In the genomic region with DNA sequence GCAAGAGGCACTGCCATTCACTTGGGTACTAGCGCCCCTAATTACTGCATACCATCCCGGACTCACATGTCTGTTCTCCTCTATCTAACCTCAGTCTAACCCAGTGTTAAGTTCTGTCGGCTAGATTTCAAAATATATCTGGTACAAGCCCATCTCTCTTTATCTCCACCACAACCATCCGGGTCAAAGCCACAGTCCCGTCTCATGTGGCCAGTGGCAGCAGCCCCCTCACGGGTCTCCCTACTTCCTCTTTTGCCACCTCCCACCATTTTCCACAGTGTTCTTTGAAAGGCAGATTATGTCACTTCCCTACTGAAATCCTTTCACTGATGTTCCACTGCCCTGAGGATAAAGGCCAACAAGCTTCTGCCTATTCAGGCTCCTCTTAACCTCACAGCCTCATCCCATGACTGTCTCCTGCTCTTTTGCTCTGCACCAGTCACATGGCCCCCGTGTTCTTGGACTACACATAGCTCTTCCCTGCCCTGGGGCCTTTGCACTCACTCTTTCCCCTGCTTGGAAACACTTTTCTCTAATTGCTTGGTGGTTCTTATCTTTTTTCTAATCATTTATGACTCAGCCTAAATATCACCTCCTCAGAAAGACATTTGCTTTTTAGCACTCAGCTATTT, we compare ENCODE assay signal across 16 cellular contexts.
A peak's percentile ranks its signal among the peaks of the same experiment; 100 is the strongest.
DNase-seq lines count a peak whose midpoint lies in the region; FAIRE-seq and TF ChIP-seq lines count a peak whose summit lies in the region.
"Had no signal": no experiment of that assay in that cellular context is flagged by ENCODE, and none has a peak within 500 bp of the region (broad histone marks: within the 10 kb centered on the region; RNA-seq: fewer than 3 reads in every experiment).

No MANE protein-coding gene starts in this region.

- H3K36me3 ChIP-seq in BE2C: no peaks in the 10 kb centered on the region
- H3K36me3 ChIP-seq in HEK293 (ENCODE audit: control insufficient read depth in 2 of 2, insufficient read depth in 1 of 2, low read length in 2 of 2): no peaks in the 10 kb centered on the region
- no peaks in the 10 kb centered on the region for H3K36me3 ChIP-seq in keratinocyte (ENCODE audit: control insufficient read depth in 2 of 2, extremely low read depth in 1 of 2, insufficient read depth in 2 of 2, low read length in 2 of 2)
- H3K36me3 ChIP-seq: ovary had no signal

- H3K36me3 Mint-ChIP-seq in osteocyte (ENCODE audit: unreplicated experiment): no peaks in the 10 kb centered on the region

- no peaks in the 10 kb centered on the region for H3K9me3 Mint-ChIP-seq in osteocyte (ENCODE audit: unreplicated experiment)
- H3K9me3 Mint-ChIP-seq: activated naive CD4-positive, alpha-beta T cell treated with anti-CD3 and anti-CD28 coated beads for 36 hours had no signal

- H3K27me3 ChIP-seq in BE2C: no peaks in the 10 kb centered on the region
- H3K27me3 ChIP-seq in keratinocyte (ENCODE audit: control insufficient read depth, extremely low read depth, insufficient read depth, low read length): peaks cover 20% of the 10 kb centered on the region
- H3K27me3 ChIP-seq: ovary, testis had no signal

- H3K4me1 ChIP-seq in BE2C: no peaks in the 10 kb centered on the region
- no peaks in the 10 kb centered on the region for H3K4me1 ChIP-seq in HEK293 (ENCODE audit: control insufficient read depth, insufficient read depth, low read length)
- peaks cover 11% of the 10 kb centered on the region for H3K4me1 ChIP-seq in keratinocyte (ENCODE audit: control insufficient read depth, extremely low read depth, insufficient read depth, low read length)
- H3K4me1 ChIP-seq: testis had no signal

- H3K27me3 Mint-ChIP-seq in osteocyte (ENCODE audit: unreplicated experiment): peaks cover 54% of the 10 kb centered on the region

- peak; percentile 43 for FAIRE-seq in keratinocyte (lab: Jason Lieb, UNC)

- H3K9me1 ChIP-seq in keratinocyte (ENCODE audit: control insufficient read depth, extremely low read depth, insufficient read depth, low read length): no peaks in the 10 kb centered on the region

- H3K9me3 ChIP-seq in BE2C (no peaks in the 10 kb centered on the region), HEK293 (ENCODE audit: control insufficient read depth, insufficient read depth, low read depth, low read length) (no peaks in the 10 kb centered on the region), keratinocyte (ENCODE audit: control insufficient read depth, low read depth, low read length) (no peaks in the 10 kb centered on the region)
- H3K9me3 ChIP-seq: ovary, testis had no signal

- POLR2A ChIA-PET in HEK293 (lab: Yijun Ruan, JAX): no interaction called here

- H3K4me3 Mint-ChIP-seq in osteocyte (ENCODE audit: unreplicated experiment): no peak overlapping the region
- H3K4me3 Mint-ChIP-seq: activated naive CD4-positive, alpha-beta T cell treated with anti-CD3 and anti-CD28 coated beads for 36 hours; IgD-negative memory B cell had no signal

- CTCF ChIA-PET in HEK293 (lab: Yijun Ruan, JAX): no interaction called here

- no peak for TF ChIP-seq CTCF in BE2C (IDR thresholded peaks at IDR 0.05; ENCODE audit: low read depth, low read length)
- no peak for TF ChIP-seq CTCF in HEK293 (tag by site-specific recombination; IDR thresholded peaks at IDR 0.05)
- TF ChIP-seq CTCF in keratinocyte (optimal IDR thresholded peaks at IDR 0.05 in 1 of 3, IDR thresholded peaks at IDR 0.05 in 1 of 3, conservative IDR thresholded peaks at IDR 0.05 in 1 of 3; ENCODE audit: extremely low read depth in 1 of 3, insufficient read depth in 2 of 3, low read length in 3 of 3): no peak
- no peak for TF ChIP-seq CTCF in osteocyte (IDR thresholded peaks at IDR 0.05)

- in situ Hi-C loops in SK-MEL-5 (cut with HindIII; ENCODE audit: low pct_unique_long_range_greater_than_20kb, low sequenced_read_pairs): no loop called here

- H3K27ac Mint-ChIP-seq in osteocyte (ENCODE audit: unreplicated experiment): no peak overlapping the region
- H3K27ac Mint-ChIP-seq: activated naive CD4-positive, alpha-beta T cell treated with anti-CD3 and anti-CD28 coated beads for 36 hours had no signal

- H3K4me1 Mint-ChIP-seq in osteocyte (ENCODE audit: unreplicated experiment): peaks cover 10% of the 10 kb centered on the region

- DNase-seq in BE2C (peak; percentile 41), SK-MEL-5 (ENCODE audit: low read depth, low spot score) (peak; percentile 100), keratinocyte (ENCODE audit: low read depth, low spot score) (peak; percentile 52), osteocyte (ENCODE audit: extremely low spot score, unreplicated experiment) (no peak), SHP77 (lab: John Stamatoyannopoulos, UW) (no peak), NCI-H146 (lab: John Stamatoyannopoulos, UW) (no peak), AG08395 (ENCODE audit: low spot score) (no peak)
- DNase-seq: activated naive CD4-positive, alpha-beta T cell treated with anti-CD3 and anti-CD28 coated beads for 36 hours; DMS153; NCI-H2029; NCI-H748 treated with DMSO at 0.1 percent for 48 hours; ovary; testis had no signal

- dilution Hi-C loops in keratinocyte (cut with MboI; ENCODE audit: extremely low pct_ligation_motif_present, low sequenced_read_pairs): no loop called here

- no peak overlapping the region for H3K4me3 ChIP-seq in BE2C (ENCODE audit: low read depth, low read length)
- no peak overlapping the region for H3K4me3 ChIP-seq in HEK293 (ENCODE audit: low read depth, low read length)
- H3K4me3 ChIP-seq in keratinocyte (ENCODE audit: control insufficient read depth in 2 of 3, extremely low read depth in 1 of 3, insufficient read depth in 2 of 3, low read depth in 1 of 3, low read length in 3 of 3): no peak overlapping the region
- H3K4me3 ChIP-seq: ovary, testis had no signal

- no peak overlapping the region for H2AFZ ChIP-seq in keratinocyte (ENCODE audit: control insufficient read depth, low read length)

- peak overlapping the region; percentile 15 for H3K4me2 ChIP-seq in keratinocyte (ENCODE audit: control insufficient read depth, extremely low read depth, insufficient read depth, low read depth, low read length)

- no peaks in the 10 kb centered on the region for H4K20me1 ChIP-seq in keratinocyte (ENCODE audit: control insufficient read depth, extremely low read depth, insufficient read depth, low read length)

- no peak overlapping the region for H3K27ac ChIP-seq in HEK293 (ENCODE audit: extremely low read depth, low read depth, low read length)
- no peak overlapping the region for H3K27ac ChIP-seq in keratinocyte (ENCODE audit: control insufficient read depth, insufficient read depth, low read length)
- H3K27ac ChIP-seq: ovary, testis, VCaP had no signal

- no peak overlapping the region for H3K9ac ChIP-seq in keratinocyte (ENCODE audit: control insufficient read depth, extremely low read depth, insufficient read depth, low read length)

- H3K79me2 ChIP-seq in keratinocyte (ENCODE audit: control insufficient read depth, insufficient read depth, low read length): no peaks in the 10 kb centered on the region

TF ChIP-seq in HEK293, 187 proteins besides CTCF, POLR2A, EP300 and RAD21 (continues in another document):
- TF ChIP-seq HIC1 (tag by site-specific recombination; IDR thresholded peaks at IDR 0.05) (peak; percentile 32; the same call in 1 of the 2 replicates), GLIS1 (tag by site-specific recombination; IDR thresholded peaks at IDR 0.05) (0 out of 2 replicates have a peak, but pooled peaks have one; percentile 10), ZNF10 (tag by site-specific recombination; IDR thresholded peaks at IDR 0.05) (no peak), ZNF843 (tag by site-specific recombination; IDR thresholded peaks at IDR 0.05) (0 out of 2 replicates have a peak, but pooled peaks have one; percentile 14), ZNF596 (tag by site-specific recombination; IDR thresholded peaks at IDR 0.05) (no peak), ZNF132 (tag by site-specific recombination; IDR thresholded peaks at IDR 0.05; ENCODE audit: borderline replicate concordance) (no peak), SP7 (tag by site-specific recombination; IDR thresholded peaks at IDR 0.05) (0 out of 2 replicates have a peak, but pooled peaks have one; percentile 24), ZNF623 (tag by site-specific recombination; IDR thresholded peaks at IDR 0.05) (peak; percentile 80), FEZF1 (tag by site-specific recombination; IDR thresholded peaks at IDR 0.05) (peak; percentile 30; the same call in 1 of the 2 replicates)
- TF ChIP-seq, protein P1, sequence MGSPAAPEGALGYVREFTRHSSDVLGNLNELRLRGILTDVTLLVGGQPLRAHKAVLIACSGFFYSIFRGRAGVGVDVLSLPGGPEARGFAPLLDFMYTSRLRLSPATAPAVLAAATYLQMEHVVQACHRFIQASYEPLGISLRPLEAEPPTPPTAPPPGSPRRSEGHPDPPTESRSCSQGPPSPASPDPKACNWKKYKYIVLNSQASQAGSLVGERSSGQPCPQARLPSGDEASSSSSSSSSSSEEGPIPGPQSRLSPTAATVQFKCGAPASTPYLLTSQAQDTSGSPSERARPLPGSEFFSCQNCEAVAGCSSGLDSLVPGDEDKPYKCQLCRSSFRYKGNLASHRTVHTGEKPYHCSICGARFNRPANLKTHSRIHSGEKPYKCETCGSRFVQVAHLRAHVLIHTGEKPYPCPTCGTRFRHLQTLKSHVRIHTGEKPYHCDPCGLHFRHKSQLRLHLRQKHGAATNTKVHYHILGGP (tag by site-specific recombination; IDR thresholded peaks at IDR 0.05): peak; percentile 20; the same call in 1 of the 2 replicates

Comparison
In these comparisons a context has a peak if more than half of its experiments do, and no peak if none do; other contexts are left out.
1. DNase-seq: peak in BE2C (single experiment), SK-MEL-5 (single experiment) and keratinocyte (single experiment); none in osteocyte (single experiment), SHP77 (0 of 2), NCI-H146 (single experiment) and AG08395 (single experiment).